24 cellular contexts compared by ENCODE assay signal in genomic region chr5:140040358-140040757, GRCh38. TPM values are rescaled to one million over a fixed set of nuclear protein-coding genes. Genes with fewer than 3 reads are reported as not detected.
A peak's percentile ranks its signal among the peaks of the same experiment; 100 is the strongest.
DNase-seq lines count a peak whose midpoint lies in the region; ATAC-seq and TF ChIP-seq lines count a peak whose summit lies in the region.
"Had no signal": no experiment of that assay in that cellular context is flagged by ENCODE, and none has a peak within 500 bp of the region (broad histone marks: within the 10 kb centered on the region; RNA-seq: fewer than 3 reads in every experiment).

No MANE protein-coding gene starts in this region.

- peak; percentile 46 for DNase-seq in G401 (ENCODE audit: low spot score)
- DNase-seq in M059J (ENCODE audit: low read depth), result peak; percentile 3
- DNase-seq in cerebellar cortex (ENCODE audit: low spot score), result peak; percentile 43
- DNase-seq in NCI-H2107 treated with DMSO at 0.1 percent for 48 hours (lab: John Stamatoyannopoulos, UW; ENCODE audit: unreplicated experiment), result no peak
- DNase-seq in trophoblast cell, result no peak
- DNase-seq in COLO829 (ENCODE audit: low spot score), result no peak
- DNase-seq: activated B cell treated with CpG ODN at 0.5 μM for 24 hours; activated CD8-positive, alpha-beta T cell treated with anti-CD3 and anti-CD28 coated beads for 36 hours; activated naive CD4-positive, alpha-beta T cell treated with anti-CD3 and anti-CD28 coated beads, Interleukin-2, amount 50 U/mL, for 16 hours; activated T-cell treated with anti-CD3 and anti-CD28 coated beads, Interleukin-2, amount 50 U/mL, for 24 hours; CD4-positive, CD25-positive, alpha-beta regulatory T cell; DMS153; erythroblast; GF-D8; left colon; NCI-H1105 treated with DMSO at 0.1 percent for 48 hours; NCI-H524; nephron progenitor cell; SJCRH30; stimulated activated CD4-positive, alpha-beta T cell treated with anti-CD3 and anti-CD28 coated beads, Interleukin-15, amount 100 ng/mL, for 24 hours; testis had no signal

- no CpG with 5 or more reads among the region's 1 CpG for WGBS in trophoblast cell (ENCODE audit: extremely low coverage, insufficient coverage, insufficient read length)

- no peak overlapping the region for H3K9ac ChIP-seq in parathyroid adenoma
- no peak overlapping the region for H3K9ac ChIP-seq in trophoblast cell (ENCODE audit: low read length)

- H3K23ac ChIP-seq in trophoblast cell (ENCODE audit: low read length), result no peak overlapping the region

- H3K27ac ChIP-seq in parathyroid adenoma, result peak overlapping the region; percentile 90
- no peak overlapping the region for H3K27ac ChIP-seq in trophoblast cell (ENCODE audit: low read depth, low read length)
- H3K27ac ChIP-seq: SJCRH30 had no signal

- H2BK5ac ChIP-seq in trophoblast cell (ENCODE audit: low read depth, low read length, poor library complexity), result no peak overlapping the region

- H4K12ac ChIP-seq in trophoblast cell (ENCODE audit: low read depth, low read length), result no peak overlapping the region

- ATAC-seq in GM21737 (IDR thresholded peaks at IDR 0.05; ENCODE audit: unreplicated experiment), result no peak
- ATAC-seq: activated CD8-positive, alpha-beta T cell treated with anti-CD3 and anti-CD28 coated beads for 36 hours; left colon had no signal

- TF ChIP-seq CTCF in parathyroid adenoma (IDR thresholded peaks at IDR 0.05), result no peak

- no peak overlapping the region for H2BK120ac ChIP-seq in trophoblast cell (ENCODE audit: insufficient read depth, low read length, poor library complexity)

- in situ Hi-C loops in G401 (cut with HindIII; ENCODE audit: low sequenced_read_pairs), result no loop called here

- no peak overlapping the region for H2AK5ac ChIP-seq in trophoblast cell (ENCODE audit: low read length)

- H3K27me3 ChIP-seq in parathyroid adenoma (ENCODE audit: control insufficient read depth, insufficient read depth, low read length), result no peaks in the 10 kb centered on the region
- peaks cover 46% of the 10 kb centered on the region for H3K27me3 ChIP-seq in trophoblast cell (ENCODE audit: insufficient read depth, low read length)
- H3K27me3 ChIP-seq: testis had no signal

- H2AFZ ChIP-seq in parathyroid adenoma (peak overlapping the region; percentile 35), trophoblast cell (ENCODE audit: insufficient read depth, low read length, poor library complexity) (no peak overlapping the region)

- H4K8ac ChIP-seq in trophoblast cell (ENCODE audit: low read depth, low read length), result no peak overlapping the region

- H3K4me2 ChIP-seq in parathyroid adenoma (ENCODE audit: low read length) (no peak overlapping the region), trophoblast cell (ENCODE audit: low read length) (no peak overlapping the region)

- no peak overlapping the region for H3K14ac ChIP-seq in trophoblast cell (ENCODE audit: low read length)

- H3K36me3 ChIP-seq in parathyroid adenoma (ENCODE audit: control insufficient read depth, insufficient read depth, low read length), result no peaks in the 10 kb centered on the region
- no peaks in the 10 kb centered on the region for H3K36me3 ChIP-seq in trophoblast cell (ENCODE audit: control insufficient read depth in 1 of 2, insufficient read depth in 2 of 2, low read length in 2 of 2)
- H3K36me3 ChIP-seq: SJCRH30 had no signal

- no peaks in the 10 kb centered on the region for H3K79me1 ChIP-seq in trophoblast cell (ENCODE audit: low read length)

- H3K18ac ChIP-seq in trophoblast cell (ENCODE audit: low read length), result no peak overlapping the region

- H3K4ac ChIP-seq in trophoblast cell (ENCODE audit: low read depth, low read length), result no peak overlapping the region

- H3K79me2 ChIP-seq in parathyroid adenoma, result peaks cover 7% of the 10 kb centered on the region
- no peaks in the 10 kb centered on the region for H3K79me2 ChIP-seq in trophoblast cell (ENCODE audit: control insufficient read depth, insufficient read depth, low read length, poor library complexity)

- peaks cover 35% of the 10 kb centered on the region for H3K4me1 ChIP-seq in parathyroid adenoma
- H3K4me1 ChIP-seq in trophoblast cell (ENCODE audit: control insufficient read depth in 1 of 2, insufficient read depth in 2 of 2, low read length in 2 of 2), result peaks cover 8 to 11% of the 10 kb centered on the region in 2 experiments
- H3K4me1 ChIP-seq: SJCRH30 had no signal

- H3K4me3 ChIP-seq in parathyroid adenoma (ENCODE audit: low read depth, low read length) (no peak overlapping the region), trophoblast cell (ENCODE audit: low read depth, low read length) (no peak overlapping the region)
- H3K4me3 ChIP-seq: SJCRH30, testis had no signal

- H3K9me3 ChIP-seq in parathyroid adenoma (ENCODE audit: control insufficient read depth, low read length) (no peaks in the 10 kb centered on the region), trophoblast cell (ENCODE audit: insufficient read depth, low read depth, low read length) (peaks cover 7% of the 10 kb centered on the region)
- H3K9me3 ChIP-seq: SJCRH30, testis had no signal

- no peak overlapping the region for H4K91ac ChIP-seq in trophoblast cell (ENCODE audit: low read depth, low read length)

- H2BK12ac ChIP-seq in trophoblast cell (ENCODE audit: low read length), result no peak overlapping the region

RNA-seq across cellular contexts. Expression of gene NRG2, which starts 2.7 kb away (rescaled TPM):
- total RNA-seq in G401 (2014; rRNA removed; shearing (Covaris generic)), result 1.5 and 2.0 TPM in 2 replicates
- 1.3 and 1.9 TPM in 2 replicates for total RNA-seq in M059J (2014; rRNA removed; shearing (Covaris generic))
- 0.03 TPM in 1 of 2 replicates, not detected in the other for polyA plus RNA-seq in trophoblast cell (2013)
- total RNA-seq: CD4-positive, CD25-positive, alpha-beta regulatory T cell; HT-29 had no signal
- polyA plus RNA-seq: CD4-positive, CD25-positive, alpha-beta regulatory T cell had no signal

Comparison
In these comparisons a context has a peak if more than half of its experiments do, and no peak if none do; other contexts are left out.
1. DNase-seq: peak in G401 (single experiment), M059J (single experiment) and cerebellar cortex (single experiment); none in NCI-H2107 treated with DMSO at 0.1 percent for 48 hours (single experiment), trophoblast cell (0 of 2) and COLO829 (single experiment).